ENCODE assay signal across 1 cellular context in genomic region chr2:149989447-149990063, GRCh38.
TF ChIP-seq lines count a peak whose summit lies in the region.

No MANE protein-coding gene starts in this region.

TF ChIP-seq in liver, 16 proteins besides CTCF, POLR2A, EP300 and RAD21 (continued from another document):
- peak; percentile 81 for TF ChIP-seq REST (IDR thresholded peaks at IDR 0.05)
- TF ChIP-seq GABPA (IDR thresholded peaks at IDR 0.05 in 1 of 2, conservative IDR thresholded peaks at IDR 0.05 in 1 of 2), result peak in 1 of 2 donors; percentile 45
- TF ChIP-seq MAX (IDR thresholded peaks at IDR 0.05), result peak; percentile 67
- TF ChIP-seq SP1 (IDR thresholded peaks at IDR 0.05), result peak; percentile 89
- TF ChIP-seq ATF3 (IDR thresholded peaks at IDR 0.05), result peak; percentile 76
- TF ChIP-seq NR2F2 (IDR thresholded peaks at IDR 0.05), result no peak
- peak; percentile 98 for TF ChIP-seq FOXA1 (IDR thresholded peaks at IDR 0.05)
- peak; percentile 99 for TF ChIP-seq FOXA2 (IDR thresholded peaks at IDR 0.05)
- peak; percentile 98 to 99 for TF ChIP-seq RXRA (IDR thresholded peaks at IDR 0.05)
- TF ChIP-seq HNF4A (conservative IDR thresholded peaks at IDR 0.05), result peak; percentile 78 to 88
- TF ChIP-seq HNF4G (IDR thresholded peaks at IDR 0.05), result peak; percentile 68
TF ChIP-seq in liver: peak in this region for 14.
